Comparison of ENCODE assay signal across 1 cellular context in genomic region chr3:133712017-133712416, GRCh38.
TF ChIP-seq lines count a peak whose summit lies in the region.

No MANE protein-coding gene starts in this region.

TF ChIP-seq in HepG2, 621 proteins besides CTCF, POLR2A, EP300 and RAD21:
- no peak for TF ChIP-seq NFIB (CRISPR knock-in tag; IDR thresholded peaks at IDR 0.05; ENCODE audit: borderline replicate concordance)
- peak; percentile 22; the same call in 1 of the 2 replicates for TF ChIP-seq STAG1 (CRISPR knock-in tag; IDR thresholded peaks at IDR 0.05)
